ENCODE assay signal across 10 cellular contexts in the genomic region with DNA sequence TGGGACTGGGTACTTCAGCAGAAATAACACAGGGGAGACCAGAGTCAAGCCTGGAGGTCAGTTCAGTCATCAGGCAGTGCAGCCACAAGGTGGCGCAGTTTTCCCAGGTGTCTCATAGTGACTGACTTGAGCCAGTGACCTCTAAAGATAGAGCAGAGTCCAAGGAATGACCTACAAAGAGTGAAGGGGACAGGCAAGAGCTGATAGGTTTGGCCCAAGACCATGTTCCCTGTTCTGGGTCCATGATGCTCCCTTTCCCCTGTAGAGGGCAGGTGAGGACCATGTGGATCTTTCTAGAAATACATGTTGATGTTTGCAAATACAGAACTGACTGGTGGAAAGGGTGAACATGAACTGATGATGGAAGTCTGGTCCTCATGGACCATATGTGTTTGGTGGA. TPM values are rescaled to one million over a fixed set of nuclear protein-coding genes. Genes with fewer than 3 reads are reported as not detected.
DNase-seq lines count a peak whose midpoint lies in the region; ATAC-seq and TF ChIP-seq lines count a peak whose summit lies in the region.
"Not testable (repeated sequence)": the region's sequence is repeated elsewhere in the genome, so short reads cannot be mapped to it uniquely, and the experiment has no call there.
"Had no signal": no experiment of that assay in that cellular context is flagged by ENCODE, and none has a peak within 500 bp of the region (broad histone marks: within the 10 kb centered on the region; RNA-seq: fewer than 3 reads in every experiment).

No MANE protein-coding gene starts in this region.

- TF ChIP-seq CTCF in OCI-LY7 (conservative IDR thresholded peaks at IDR 0.05; ENCODE audit: low read length) (peak; percentile 70), astrocyte of the spinal cord (IDR thresholded peaks at IDR 0.05; ENCODE audit: low read depth, low read length) (peak; percentile 48), fibroblast of villous mesenchyme (IDR thresholded peaks at IDR 0.05; ENCODE audit: insufficient read depth, low read depth, low read length) (peak; percentile 53), thyroid gland (IDR thresholded peaks at IDR 0.05) (peak in 3 of 6 experiments; percentile 5 to 31 (median 7))
- not testable (repeated sequence) for TF ChIP-seq CTCF in mucosa of descending colon (IDR thresholded peaks at IDR 0.05)

- TF ChIP-seq POLR2A in thyroid gland (IDR thresholded peaks at IDR 0.05) = not testable (repeated sequence)

- H3K4me3 ChIP-seq in OCI-LY7 (ENCODE audit: low read depth, low read length, poor library complexity, severe bottlenecking); astrocyte of the spinal cord (ENCODE audit: low read depth, low read length); fibroblast of villous mesenchyme (ENCODE audit: low read depth, low read length); mucosa of descending colon; thyroid gland (replicated peaks in 1 of 3): not testable (repeated sequence)

- BruUV-seq in OCI-LY7 (replicated peaks; lab: Mats Ljungman, UMichigan) = not testable (repeated sequence)

- not testable (repeated sequence) for H3K4me1 Mint-ChIP-seq in activated CD4-positive, alpha-beta T cell treated with anti-CD3 and anti-CD28 coated beads, Interleukin-2, amount 10 ng/mL, durations not matched to agents 7 days and 5 days

- not testable (repeated sequence) for H3K36me3 Mint-ChIP-seq in activated CD4-positive, alpha-beta T cell treated with anti-CD3 and anti-CD28 coated beads, Interleukin-2, amount 10 ng/mL, durations not matched to agents 7 days and 5 days (ENCODE audit: low read depth)

- not testable (repeated sequence) for H3K9me3 ChIP-seq in OCI-LY7 (ENCODE audit: low read length); mucosa of descending colon; thyroid gland

- H3K27me3 ChIP-seq in thyroid gland = not testable (repeated sequence)

- not testable (repeated sequence) for ATAC-seq in mucosa of descending colon

- intact Hi-C loops in OCI-LY7 (cut with micrococcal nuclease; ENCODE audit: unreplicated experiment); mucosa of descending colon (cut with DNase I, micrococcal nuclease); thyroid gland (cut with DNase I): not testable (repeated sequence)

- not testable (repeated sequence) for H3K27ac Mint-ChIP-seq in activated CD4-positive, alpha-beta T cell treated with anti-CD3 and anti-CD28 coated beads, Interleukin-2, amount 10 ng/mL, durations not matched to agents 7 days and 5 days

- not testable (repeated sequence) for H3K27me3 Mint-ChIP-seq in activated CD4-positive, alpha-beta T cell treated with anti-CD3 and anti-CD28 coated beads, Interleukin-2, amount 10 ng/mL, durations not matched to agents 7 days and 5 days

- not testable (repeated sequence) for H3K4me2 ChIP-seq in OCI-LY7 (ENCODE audit: low read length)

- POLR2A ChIA-PET in OCI-LY7 (lab: Charles Lee); activated CD4-positive, alpha-beta T cell treated with anti-CD3 and anti-CD28 coated beads, Interleukin-2, amount 10 ng/mL, durations not matched to agents 7 days and 5 days (lab: Charles Lee): not testable (repeated sequence)

- H4K20me1 ChIP-seq in OCI-LY7 (ENCODE audit: insufficient read depth, low read length) = not testable (repeated sequence)

- not testable (repeated sequence) for H2AFZ ChIP-seq in OCI-LY7 (ENCODE audit: low read length)

- not testable (repeated sequence) for H3K79me2 ChIP-seq in OCI-LY7 (ENCODE audit: insufficient read depth, low read depth, low read length)

- H3K36me3 ChIP-seq in OCI-LY7 (ENCODE audit: insufficient read depth, low read length); mucosa of descending colon (ENCODE audit: low read depth); thyroid gland: not testable (repeated sequence)

- not testable (repeated sequence) for H3K4me1 ChIP-seq in OCI-LY7 (ENCODE audit: insufficient read depth, low read length, poor library complexity, severe bottlenecking); mucosa of descending colon (ENCODE audit: low read depth); thyroid gland

- in situ Hi-C loops in astrocyte of the spinal cord (cut with HindIII; ENCODE audit: low sequenced_read_pairs) = not testable (repeated sequence)

- not testable (repeated sequence) for H3K4me3 Mint-ChIP-seq in activated CD4-positive, alpha-beta T cell treated with anti-CD3 and anti-CD28 coated beads, Interleukin-2, amount 10 ng/mL, durations not matched to agents 7 days and 5 days

- H3K9me2 ChIP-seq in OCI-LY7 (ENCODE audit: insufficient read depth, low read length) = not testable (repeated sequence)

- not testable (repeated sequence) for H3K27ac ChIP-seq in OCI-LY7 (ENCODE audit: low read depth, low read length, poor library complexity, severe bottlenecking); thyroid gland

- DNase-seq in DMS 273 (lab: John Stamatoyannopoulos, UW; ENCODE audit: unreplicated experiment) (peak; percentile 18), HS-27A (ENCODE audit: low read depth) (peak; percentile 80), OCI-LY7 (ENCODE audit: low spot score) (peak; percentile 22), astrocyte of the spinal cord (ENCODE audit: low read depth, low spot score) (peak; percentile 24), fibroblast of villous mesenchyme (ENCODE audit: low read depth) (peak; percentile 53), mucosa of descending colon (peak in 2 of 3 donors; percentile 19 to 42), thyroid gland (peak; percentile 17 to 42)
- peak; percentile 35 for DNase-seq in activated CD4-positive, alpha-beta T cell treated with anti-CD3 and anti-CD28 coated beads, Interleukin-2, amount 10 ng/mL, durations not matched to agents 7 days and 5 days

- CTCF ChIA-PET in OCI-LY7 (lab: Charles Lee; ENCODE audit: unreplicated experiment); activated CD4-positive, alpha-beta T cell treated with anti-CD3 and anti-CD28 coated beads, Interleukin-2, amount 10 ng/mL, durations not matched to agents 7 days and 5 days (lab: Charles Lee): not testable (repeated sequence)

- 15 to 20% methylated on average over 1 of the region's 1 CpG for WGBS in thyroid gland, 2 donors

- not testable (repeated sequence) for H3K9me3 Mint-ChIP-seq in activated CD4-positive, alpha-beta T cell treated with anti-CD3 and anti-CD28 coated beads, Interleukin-2, amount 10 ng/mL, durations not matched to agents 7 days and 5 days

RNA-seq across cellular contexts. Expression of a gene that starts 6.8 kb away (rescaled TPM):
- total RNA-seq in OCI-LY7 (2014; rRNA removed; shearing (Covaris generic)) = not detected in 2 replicates
- total RNA-seq in OCI-LY7 (2022) (not detected in 2 replicates), fibroblast of villous mesenchyme (not detected in 2 replicates), mucosa of descending colon (not detected), thyroid gland (not detected)
- not detected for total RNA-seq in activated CD4-positive, alpha-beta T cell treated with anti-CD3 and anti-CD28 coated beads, Interleukin-2, amount 10 ng/mL, durations not matched to agents 7 days and 5 days
- total RNA-seq: H1, thoracic aorta had no signal

RNA-seq across cellular contexts. Expression of a gene that starts 12.5 kb away (rescaled TPM):
- 0.06 and 0.13 TPM in 2 replicates for total RNA-seq in OCI-LY7 (2014; rRNA removed; shearing (Covaris generic))
- total RNA-seq in OCI-LY7 (2022) (not detected in 2 replicates), fibroblast of villous mesenchyme (0.32 and 4.3 TPM in 2 replicates), mucosa of descending colon (not detected), thyroid gland (not detected)
- not detected for total RNA-seq in activated CD4-positive, alpha-beta T cell treated with anti-CD3 and anti-CD28 coated beads, Interleukin-2, amount 10 ng/mL, durations not matched to agents 7 days and 5 days
- total RNA-seq: H1, thoracic aorta had no signal

RNA-seq across cellular contexts. Expression of a gene that starts 50.7 kb away (rescaled TPM):
- not detected in 2 replicates for total RNA-seq in OCI-LY7 (2014; rRNA removed; shearing (Covaris generic))
- total RNA-seq in OCI-LY7 (2022) = not detected in 2 replicates
- not detected for total RNA-seq in activated CD4-positive, alpha-beta T cell treated with anti-CD3 and anti-CD28 coated beads, Interleukin-2, amount 10 ng/mL, durations not matched to agents 7 days and 5 days
- 3.9 and 11.2 TPM in 2 replicates for total RNA-seq in fibroblast of villous mesenchyme
- not detected for total RNA-seq in mucosa of descending colon
- total RNA-seq in thyroid gland = 1 to 10 TPM in 1 of 4 donors, not detected in 3; 1.3 TPM
- total RNA-seq: H1, thoracic aorta had no signal

Comparison
In these comparisons a context has a peak if more than half of its experiments do, and no peak if none do; other contexts are left out.
1. DNase-seq: peak in every context shown above with its lines; median percentile 80 in HS-27A; 53 in fibroblast of villous mesenchyme; 35 in activated CD4-positive, alpha-beta T cell treated with anti-CD3 and anti-CD28 coated beads, Interleukin-2, amount 10 ng/mL, durations not matched to agents 7 days and 5 days; 30 in mucosa of descending colon; 30 in thyroid gland; 24 in astrocyte of the spinal cord; 22 in OCI-LY7; 18 in DMS 273.